Comparison of ENCODE assay signal across 1 cellular context in the genomic region with DNA sequence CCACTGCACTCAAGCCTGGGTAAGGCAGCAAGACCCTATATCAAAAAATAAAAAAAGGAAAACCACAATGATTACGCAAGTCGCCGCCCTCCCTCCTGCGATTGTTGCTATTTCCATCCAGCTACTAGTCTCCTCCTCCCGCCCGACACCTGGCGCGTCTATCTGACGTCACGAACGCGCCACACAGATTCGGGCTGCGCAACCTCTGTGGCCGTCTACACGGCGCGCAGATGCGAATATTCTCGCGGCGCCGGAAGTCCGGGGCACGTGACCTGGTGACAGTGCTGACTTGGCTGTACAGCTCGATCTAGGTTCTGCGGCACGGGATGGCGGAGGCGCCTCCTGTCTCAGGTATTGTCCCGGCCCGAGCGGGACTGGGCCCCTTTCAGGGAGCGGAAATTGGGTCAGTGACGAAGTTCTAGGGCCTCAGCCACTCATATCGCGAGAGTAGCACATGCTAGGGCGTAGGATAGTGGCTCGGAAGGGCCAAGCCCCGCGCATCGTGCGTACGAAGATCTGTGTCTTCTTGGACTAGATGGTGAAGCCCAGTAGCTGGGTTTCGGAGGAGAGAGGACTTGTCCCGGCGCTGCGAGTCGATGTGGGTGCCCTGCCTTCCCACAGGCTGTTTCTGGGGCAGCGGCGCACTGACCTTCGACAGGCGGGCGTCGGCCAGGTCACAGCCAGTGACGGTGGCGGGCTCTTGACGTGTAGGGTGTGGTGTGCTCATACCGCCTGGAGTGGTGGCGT.
TF ChIP-seq lines count a peak whose summit lies in the region.

A gene (plus strand): TSS at position 270 of the 747 bp plus-strand sequence. CDS start 57 bp downstream, at position 327.

TF ChIP-seq in GM12878, 131 proteins besides CTCF, POLR2A, EP300 and RAD21 (continued from another document and continues in another):
- TF ChIP-seq CHD4 (IDR thresholded peaks at IDR 0.05), result no peak
- TF ChIP-seq, protein P1, sequence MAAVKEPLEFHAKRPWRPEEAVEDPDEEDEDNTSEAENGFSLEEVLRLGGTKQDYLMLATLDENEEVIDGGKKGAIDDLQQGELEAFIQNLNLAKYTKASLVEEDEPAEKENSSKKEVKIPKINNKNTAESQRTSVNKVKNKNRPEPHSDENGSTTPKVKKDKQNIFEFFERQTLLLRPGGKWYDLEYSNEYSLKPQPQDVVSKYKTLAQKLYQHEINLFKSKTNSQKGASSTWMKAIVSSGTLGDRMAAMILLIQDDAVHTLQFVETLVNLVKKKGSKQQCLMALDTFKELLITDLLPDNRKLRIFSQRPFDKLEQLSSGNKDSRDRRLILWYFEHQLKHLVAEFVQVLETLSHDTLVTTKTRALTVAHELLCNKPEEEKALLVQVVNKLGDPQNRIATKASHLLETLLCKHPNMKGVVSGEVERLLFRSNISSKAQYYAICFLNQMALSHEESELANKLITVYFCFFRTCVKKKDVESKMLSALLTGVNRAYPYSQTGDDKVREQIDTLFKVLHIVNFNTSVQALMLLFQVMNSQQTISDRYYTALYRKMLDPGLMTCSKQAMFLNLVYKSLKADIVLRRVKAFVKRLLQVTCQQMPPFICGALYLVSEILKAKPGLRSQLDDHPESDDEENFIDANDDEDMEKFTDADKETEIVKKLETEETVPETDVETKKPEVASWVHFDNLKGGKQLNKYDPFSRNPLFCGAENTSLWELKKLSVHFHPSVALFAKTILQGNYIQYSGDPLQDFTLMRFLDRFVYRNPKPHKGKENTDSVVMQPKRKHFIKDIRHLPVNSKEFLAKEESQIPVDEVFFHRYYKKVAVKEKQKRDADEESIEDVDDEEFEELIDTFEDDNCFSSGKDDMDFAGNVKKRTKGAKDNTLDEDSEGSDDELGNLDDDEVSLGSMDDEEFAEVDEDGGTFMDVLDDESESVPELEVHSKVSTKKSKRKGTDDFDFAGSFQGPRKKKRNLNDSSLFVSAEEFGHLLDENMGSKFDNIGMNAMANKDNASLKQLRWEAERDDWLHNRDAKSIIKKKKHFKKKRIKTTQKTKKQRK (IDR thresholded peaks at IDR 0.05; ENCODE audit: low read depth, low read length), result no peak
- TF ChIP-seq SMAD1 (IDR thresholded peaks at IDR 0.05; ENCODE audit: low read depth, partially characterized antibody), result peak; percentile 61
- peak; percentile 100 for TF ChIP-seq CREM (IDR thresholded peaks at IDR 0.05; ENCODE audit: low read depth)
- TF ChIP-seq ZBED1 (IDR thresholded peaks at IDR 0.05; ENCODE audit: borderline replicate concordance), result peak; percentile 59; the same call in 1 of the 2 replicates
- peak; percentile 81 for TF ChIP-seq ESRRA (IDR thresholded peaks at IDR 0.05; ENCODE audit: low read length)
- TF ChIP-seq CBX3 (IDR thresholded peaks at IDR 0.05; ENCODE audit: borderline replicate concordance, low read depth), result no peak
- TF ChIP-seq SUPT20H (IDR thresholded peaks at IDR 0.05; ENCODE audit: borderline replicate concordance, control insufficient read depth, low read depth, low read length), result no peak
- TF ChIP-seq MYC (IDR thresholded peaks at IDR 0.05; ENCODE audit: insufficient read depth, insufficient read length, insufficient replicate concordance, low read length, severe bottlenecking), result peak; percentile 80
- TF ChIP-seq POLR2AphosphoS2 (IDR thresholded peaks at IDR 0.05; ENCODE audit: low read depth, low read length), result peak; percentile 94
- no peak for TF ChIP-seq IRF4 (IDR thresholded peaks at IDR 0.05; ENCODE audit: low read depth, low read length)
- peak; percentile 80; the same call in 1 of the 2 replicates for TF ChIP-seq ZNF207 (IDR thresholded peaks at IDR 0.05; ENCODE audit: borderline replicate concordance)
- TF ChIP-seq ZNF217 (IDR thresholded peaks at IDR 0.05), result no peak
- peak; percentile 66 for TF ChIP-seq SREBF2 (IDR thresholded peaks at IDR 0.05; ENCODE audit: low read length)
- no peak for TF ChIP-seq RBBP5 (conservative IDR thresholded peaks at IDR 0.05)
- TF ChIP-seq, protein P2, sequence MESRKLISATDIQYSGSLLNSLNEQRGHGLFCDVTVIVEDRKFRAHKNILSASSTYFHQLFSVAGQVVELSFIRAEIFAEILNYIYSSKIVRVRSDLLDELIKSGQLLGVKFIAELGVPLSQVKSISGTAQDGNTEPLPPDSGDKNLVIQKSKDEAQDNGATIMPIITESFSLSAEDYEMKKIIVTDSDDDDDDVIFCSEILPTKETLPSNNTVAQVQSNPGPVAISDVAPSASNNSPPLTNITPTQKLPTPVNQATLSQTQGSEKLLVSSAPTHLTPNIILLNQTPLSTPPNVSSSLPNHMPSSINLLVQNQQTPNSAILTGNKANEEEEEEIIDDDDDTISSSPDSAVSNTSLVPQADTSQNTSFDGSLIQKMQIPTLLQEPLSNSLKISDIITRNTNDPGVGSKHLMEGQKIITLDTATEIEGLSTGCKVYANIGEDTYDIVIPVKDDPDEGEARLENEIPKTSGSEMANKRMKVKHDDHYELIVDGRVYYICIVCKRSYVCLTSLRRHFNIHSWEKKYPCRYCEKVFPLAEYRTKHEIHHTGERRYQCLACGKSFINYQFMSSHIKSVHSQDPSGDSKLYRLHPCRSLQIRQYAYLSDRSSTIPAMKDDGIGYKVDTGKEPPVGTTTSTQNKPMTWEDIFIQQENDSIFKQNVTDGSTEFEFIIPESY (IDR thresholded peaks at IDR 0.05), result no peak
- peak; percentile 99 for TF ChIP-seq CREB1 (IDR thresholded peaks at IDR 0.05; ENCODE audit: low read depth)
- peak in 1 of 2 experiments; percentile 95; a peak in 2 of 4 replicates for TF ChIP-seq CEBPB (IDR thresholded peaks at IDR 0.05; ENCODE audit: borderline replicate concordance in 1 of 2, low read depth in 2 of 2, low read length in 2 of 2)
- TF ChIP-seq KDM1A (IDR thresholded peaks at IDR 0.05; ENCODE audit: borderline replicate concordance), result no peak
- TF ChIP-seq, protein P3, sequence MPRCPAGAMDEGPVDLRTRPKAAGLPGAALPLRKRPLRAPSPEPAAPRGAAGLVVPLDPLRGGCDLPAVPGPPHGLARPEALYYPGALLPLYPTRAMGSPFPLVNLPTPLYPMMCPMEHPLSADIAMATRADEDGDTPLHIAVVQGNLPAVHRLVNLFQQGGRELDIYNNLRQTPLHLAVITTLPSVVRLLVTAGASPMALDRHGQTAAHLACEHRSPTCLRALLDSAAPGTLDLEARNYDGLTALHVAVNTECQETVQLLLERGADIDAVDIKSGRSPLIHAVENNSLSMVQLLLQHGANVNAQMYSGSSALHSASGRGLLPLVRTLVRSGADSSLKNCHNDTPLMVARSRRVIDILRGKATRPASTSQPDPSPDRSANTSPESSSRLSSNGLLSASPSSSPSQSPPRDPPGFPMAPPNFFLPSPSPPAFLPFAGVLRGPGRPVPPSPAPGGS (IDR thresholded peaks at IDR 0.05; ENCODE audit: borderline replicate concordance, insufficient read depth, low read depth, low read length, poor library complexity, severe bottlenecking), result no peak
- TF ChIP-seq IKZF2 (IDR thresholded peaks at IDR 0.05), result peak; percentile 17 to 45; a peak in 2 of 4 replicates
- peak; percentile 44 for TF ChIP-seq NR2C1 (IDR thresholded peaks at IDR 0.05)
- TF ChIP-seq CHD2 (IDR thresholded peaks at IDR 0.05; ENCODE audit: borderline replicate concordance, low read depth, low read length), result peak; percentile 82
- TF ChIP-seq, protein P4, sequence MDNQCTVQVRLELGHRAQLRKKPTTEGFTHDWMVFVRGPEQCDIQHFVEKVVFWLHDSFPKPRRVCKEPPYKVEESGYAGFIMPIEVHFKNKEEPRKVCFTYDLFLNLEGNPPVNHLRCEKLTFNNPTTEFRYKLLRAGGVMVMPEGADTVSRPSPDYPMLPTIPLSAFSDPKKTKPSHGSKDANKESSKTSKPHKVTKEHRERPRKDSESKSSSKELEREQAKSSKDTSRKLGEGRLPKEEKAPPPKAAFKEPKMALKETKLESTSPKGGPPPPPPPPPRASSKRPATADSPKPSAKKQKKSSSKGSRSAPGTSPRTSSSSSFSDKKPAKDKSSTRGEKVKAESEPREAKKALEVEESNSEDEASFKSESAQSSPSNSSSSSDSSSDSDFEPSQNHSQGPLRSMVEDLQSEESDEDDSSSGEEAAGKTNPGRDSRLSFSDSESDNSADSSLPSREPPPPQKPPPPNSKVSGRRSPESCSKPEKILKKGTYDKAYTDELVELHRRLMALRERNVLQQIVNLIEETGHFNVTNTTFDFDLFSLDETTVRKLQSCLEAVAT (IDR thresholded peaks at IDR 0.05), result peak; percentile 93
- TF ChIP-seq HDAC2 (IDR thresholded peaks at IDR 0.05), result no peak
- no peak for TF ChIP-seq KAT2A (conservative IDR thresholded peaks at IDR 0.05; ENCODE audit: control insufficient read depth, low read depth, low read length)
- TF ChIP-seq, protein P5, sequence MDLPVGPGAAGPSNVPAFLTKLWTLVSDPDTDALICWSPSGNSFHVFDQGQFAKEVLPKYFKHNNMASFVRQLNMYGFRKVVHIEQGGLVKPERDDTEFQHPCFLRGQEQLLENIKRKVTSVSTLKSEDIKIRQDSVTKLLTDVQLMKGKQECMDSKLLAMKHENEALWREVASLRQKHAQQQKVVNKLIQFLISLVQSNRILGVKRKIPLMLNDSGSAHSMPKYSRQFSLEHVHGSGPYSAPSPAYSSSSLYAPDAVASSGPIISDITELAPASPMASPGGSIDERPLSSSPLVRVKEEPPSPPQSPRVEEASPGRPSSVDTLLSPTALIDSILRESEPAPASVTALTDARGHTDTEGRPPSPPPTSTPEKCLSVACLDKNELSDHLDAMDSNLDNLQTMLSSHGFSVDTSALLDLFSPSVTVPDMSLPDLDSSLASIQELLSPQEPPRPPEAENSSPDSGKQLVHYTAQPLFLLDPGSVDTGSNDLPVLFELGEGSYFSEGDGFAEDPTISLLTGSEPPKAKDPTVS (IDR thresholded peaks at IDR 0.05; ENCODE audit: low read depth, low read length), result no peak
- peak; percentile 100 for TF ChIP-seq ZSCAN29 (IDR thresholded peaks at IDR 0.05)
- TF ChIP-seq, protein P6, sequence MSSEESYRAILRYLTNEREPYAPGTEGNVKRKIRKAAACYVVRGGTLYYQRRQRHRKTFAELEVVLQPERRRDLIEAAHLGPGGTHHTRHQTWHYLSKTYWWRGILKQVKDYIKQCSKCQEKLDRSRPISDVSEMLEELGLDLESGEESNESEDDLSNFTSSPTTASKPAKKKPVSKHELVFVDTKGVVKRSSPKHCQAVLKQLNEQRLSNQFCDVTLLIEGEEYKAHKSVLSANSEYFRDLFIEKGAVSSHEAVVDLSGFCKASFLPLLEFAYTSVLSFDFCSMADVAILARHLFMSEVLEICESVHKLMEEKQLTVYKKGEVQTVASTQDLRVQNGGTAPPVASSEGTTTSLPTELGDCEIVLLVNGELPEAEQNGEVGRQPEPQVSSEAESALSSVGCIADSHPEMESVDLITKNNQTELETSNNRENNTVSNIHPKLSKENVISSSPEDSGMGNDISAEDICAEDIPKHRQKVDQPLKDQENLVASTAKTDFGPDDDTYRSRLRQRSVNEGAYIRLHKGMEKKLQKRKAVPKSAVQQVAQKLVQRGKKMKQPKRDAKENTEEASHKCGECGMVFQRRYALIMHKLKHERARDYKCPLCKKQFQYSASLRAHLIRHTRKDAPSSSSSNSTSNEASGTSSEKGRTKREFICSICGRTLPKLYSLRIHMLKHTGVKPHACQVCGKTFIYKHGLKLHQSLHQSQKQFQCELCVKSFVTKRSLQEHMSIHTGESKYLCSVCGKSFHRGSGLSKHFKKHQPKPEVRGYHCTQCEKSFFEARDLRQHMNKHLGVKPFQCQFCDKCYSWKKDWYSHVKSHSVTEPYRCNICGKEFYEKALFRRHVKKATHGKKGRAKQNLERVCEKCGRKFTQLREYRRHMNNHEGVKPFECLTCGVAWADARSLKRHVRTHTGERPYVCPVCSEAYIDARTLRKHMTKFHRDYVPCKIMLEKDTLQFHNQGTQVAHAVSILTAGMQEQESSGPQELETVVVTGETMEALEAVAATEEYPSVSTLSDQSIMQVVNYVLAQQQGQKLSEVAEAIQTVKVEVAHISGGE (CRISPR knock-in tag; IDR thresholded peaks at IDR 0.05), result no peak
- TF ChIP-seq, protein P7, sequence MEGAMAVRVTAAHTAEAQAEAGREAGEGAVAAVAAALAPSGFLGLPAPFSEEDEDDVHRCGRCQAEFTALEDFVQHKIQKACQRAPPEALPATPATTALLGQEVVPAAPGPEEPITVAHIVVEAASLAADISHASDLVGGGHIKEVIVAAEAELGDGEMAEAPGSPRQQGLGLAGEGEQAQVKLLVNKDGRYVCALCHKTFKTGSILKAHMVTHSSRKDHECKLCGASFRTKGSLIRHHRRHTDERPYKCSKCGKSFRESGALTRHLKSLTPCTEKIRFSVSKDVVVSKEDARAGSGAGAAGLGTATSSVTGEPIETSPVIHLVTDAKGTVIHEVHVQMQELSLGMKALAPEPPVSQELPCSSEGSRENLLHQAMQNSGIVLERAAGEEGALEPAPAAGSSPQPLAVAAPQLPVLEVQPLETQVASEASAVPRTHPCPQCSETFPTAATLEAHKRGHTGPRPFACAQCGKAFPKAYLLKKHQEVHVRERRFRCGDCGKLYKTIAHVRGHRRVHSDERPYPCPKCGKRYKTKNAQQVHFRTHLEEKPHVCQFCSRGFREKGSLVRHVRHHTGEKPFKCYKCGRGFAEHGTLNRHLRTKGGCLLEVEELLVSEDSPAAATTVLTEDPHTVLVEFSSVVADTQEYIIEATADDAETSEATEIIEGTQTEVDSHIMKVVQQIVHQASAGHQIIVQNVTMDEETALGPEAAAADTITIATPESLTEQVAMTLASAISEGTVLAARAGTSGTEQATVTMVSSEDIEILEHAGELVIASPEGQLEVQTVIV (IDR thresholded peaks at IDR 0.05; ENCODE audit: borderline replicate concordance, partially characterized antibody), result peak; percentile 54
- TF ChIP-seq RFX5 (IDR thresholded peaks at IDR 0.05; ENCODE audit: low read depth, low read length), result 0 out of 2 replicates have a peak, but pooled peaks have one; percentile 33
- no peak for TF ChIP-seq TARDBP (IDR thresholded peaks at IDR 0.05; ENCODE audit: borderline replicate concordance)
- TF ChIP-seq, protein P8, sequence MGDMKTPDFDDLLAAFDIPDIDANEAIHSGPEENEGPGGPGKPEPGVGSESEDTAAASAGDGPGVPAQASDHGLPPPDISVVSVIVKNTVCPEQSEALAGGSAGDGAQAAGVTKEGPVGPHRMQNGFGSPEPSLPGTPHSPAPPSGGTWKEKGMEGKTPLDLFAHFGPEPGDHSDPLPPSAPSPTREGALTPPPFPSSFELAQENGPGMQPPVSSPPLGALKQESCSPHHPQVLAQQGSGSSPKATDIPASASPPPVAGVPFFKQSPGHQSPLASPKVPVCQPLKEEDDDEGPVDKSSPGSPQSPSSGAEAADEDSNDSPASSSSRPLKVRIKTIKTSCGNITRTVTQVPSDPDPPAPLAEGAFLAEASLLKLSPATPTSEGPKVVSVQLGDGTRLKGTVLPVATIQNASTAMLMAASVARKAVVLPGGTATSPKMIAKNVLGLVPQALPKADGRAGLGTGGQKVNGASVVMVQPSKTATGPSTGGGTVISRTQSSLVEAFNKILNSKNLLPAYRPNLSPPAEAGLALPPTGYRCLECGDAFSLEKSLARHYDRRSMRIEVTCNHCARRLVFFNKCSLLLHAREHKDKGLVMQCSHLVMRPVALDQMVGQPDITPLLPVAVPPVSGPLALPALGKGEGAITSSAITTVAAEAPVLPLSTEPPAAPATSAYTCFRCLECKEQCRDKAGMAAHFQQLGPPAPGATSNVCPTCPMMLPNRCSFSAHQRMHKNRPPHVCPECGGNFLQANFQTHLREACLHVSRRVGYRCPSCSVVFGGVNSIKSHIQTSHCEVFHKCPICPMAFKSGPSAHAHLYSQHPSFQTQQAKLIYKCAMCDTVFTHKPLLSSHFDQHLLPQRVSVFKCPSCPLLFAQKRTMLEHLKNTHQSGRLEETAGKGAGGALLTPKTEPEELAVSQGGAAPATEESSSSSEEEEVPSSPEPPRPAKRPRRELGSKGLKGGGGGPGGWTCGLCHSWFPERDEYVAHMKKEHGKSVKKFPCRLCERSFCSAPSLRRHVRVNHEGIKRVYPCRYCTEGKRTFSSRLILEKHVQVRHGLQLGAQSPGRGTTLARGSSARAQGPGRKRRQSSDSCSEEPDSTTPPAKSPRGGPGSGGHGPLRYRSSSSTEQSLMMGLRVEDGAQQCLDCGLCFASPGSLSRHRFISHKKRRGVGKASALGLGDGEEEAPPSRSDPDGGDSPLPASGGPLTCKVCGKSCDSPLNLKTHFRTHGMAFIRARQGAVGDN (IDR thresholded peaks at IDR 0.05), result peak; percentile 88
- no peak for TF ChIP-seq EZH2 (IDR thresholded peaks at IDR 0.05; ENCODE audit: borderline replicate concordance, control insufficient read depth, low read depth, low read length)
- TF ChIP-seq JUNB (IDR thresholded peaks at IDR 0.05), result 0 out of 2 replicates have a peak, but pooled peaks have one; percentile 28
